Comparison of ENCODE assay signal across 1 cellular context in genomic region chr1:207644852-207645631, GRCh38.
TF ChIP-seq lines count a peak whose summit lies in the region.

TSS of gene CR1L (plus strand) at chr1:207645133. CDS start at chr1:207645234, 101 bp downstream.

TF ChIP-seq in WTC11, 78 proteins besides CTCF, POLR2A, EP300 and RAD21 (continued from another document):
- TF ChIP-seq SP1 (CRISPR knock-in tag; conservative IDR thresholded peaks at IDR 0.05) (0 out of 2 replicates have a peak, but pooled peaks have one; percentile 54), JUN (CRISPR knock-in tag; IDR thresholded peaks at IDR 0.05) (no peak), EMX1 (CRISPR knock-in tag; IDR thresholded peaks at IDR 0.05) (no peak), SMAD3 (CRISPR knock-in tag; IDR thresholded peaks at IDR 0.05; ENCODE audit: borderline replicate concordance) (no peak)
TF ChIP-seq in WTC11: peak in this region for 3.
